Comparison of ENCODE assay signal across 27 cellular contexts in genomic region chr17:76197911-76198310, GRCh38. TPM values are rescaled to one million over a fixed set of nuclear protein-coding genes. Genes with fewer than 3 reads are reported as not detected.
DNase-seq lines count a peak whose midpoint lies in the region; ATAC-seq and FAIRE-seq lines count a peak whose summit lies in the region.
"Had no signal": no experiment of that assay in that cellular context is flagged by ENCODE, and none has a peak within 500 bp of the region (broad histone marks: within the 10 kb centered on the region; RNA-seq: fewer than 3 reads in every experiment).

No MANE protein-coding gene starts in this region.

- CTCF ChIA-PET in activated CD4-positive, alpha-beta memory T cell treated with anti-CD3 and anti-CD28 coated beads, Interleukin-2, amount 10 ng/mL, durations not matched to agents 7 days and 5 days (lab: Charles Lee), result interaction anchor here (1.8 kb wide), 1 partner anchor 16 kb away, joined by 12 read pairs; no protein-coding TSS in a partner anchor

- no peak for ATAC-seq in CD4-positive, CD25-positive, alpha-beta regulatory T cell (ENCODE audit: low read depth in 2 of 2)

- peak overlapping the region; percentile 79 for H3K27ac ChIP-seq in CD4-positive, CD25-positive, alpha-beta regulatory T cell (ENCODE audit: insufficient read depth, low read length, poor library complexity, severe bottlenecking)
- H3K27ac ChIP-seq: breast epithelium had no signal

- intact Hi-C loops in activated CD4-positive, alpha-beta T cell treated with anti-CD3 and anti-CD28 coated beads, Interleukin-2, amount 10 ng/mL, durations not matched to agents 24 days and 14 days (cut with micrococcal nuclease), result no loop called here

- POLR2A ChIA-PET in activated CD4-positive, alpha-beta memory T cell treated with anti-CD3 and anti-CD28 coated beads, Interleukin-2, amount 10 ng/mL, durations not matched to agents 7 days and 5 days (lab: Charles Lee), result interaction anchor here (2.0 to 19.1 kb wide), 2 partner anchors 10 to 71 kb away, joined by 23 to 398 read pairs; partner anchors contain the start of gene UBALD2

- DNase-seq in activated CD4-positive, alpha-beta T cell treated with anti-CD3 and anti-CD28 coated beads, Interleukin-2, amount 10 ng/mL, durations not matched to agents 24 days and 14 days, result no peak
- no peak for DNase-seq in activated CD4-positive, alpha-beta T cell treated with anti-CD3 and anti-CD28 coated beads, Interleukin-2, amount 50 U/mL, for 1 hour
- DNase-seq in CD4-positive, CD25-positive, alpha-beta regulatory T cell, result no peak
- DNase-seq in activated CD4-positive, alpha-beta memory T cell treated with anti-CD3 and anti-CD28 coated beads, Interleukin-2, amount 10 ng/mL, durations not matched to agents 7 days and 5 days, result no peak
- DNase-seq in islet precursor cell (peak; percentile 57), HCEC 1CT (no peak), HTR-8/SVneo (ENCODE audit: insufficient read length, low spot score) (no peak), NCI-H748 (lab: John Stamatoyannopoulos, UW; ENCODE audit: unreplicated experiment) (no peak)
- DNase-seq: C1 segment of cervical spinal cord; DMS53; hypothalamus; kidney; mesendoderm; NCI-H1417 treated with DMSO at 0.1 percent for 48 hours; NCI-H2171 treated with DMSO at 0.1 percent for 48 hours; NCI-H82; nephron progenitor cell; stimulated activated CD4-positive, alpha-beta T cell treated with anti-CD3 and anti-CD28 coated beads, Interleukin-2, amount 100 ng/mL, for 48 hours; T1000 had no signal

- H3K36me3 ChIP-seq in CD4-positive, CD25-positive, alpha-beta regulatory T cell (ENCODE audit: control insufficient read depth, insufficient read depth, low read length), result no peaks in the 10 kb centered on the region
- H3K36me3 ChIP-seq: breast epithelium had no signal

- H3K4me1 ChIP-seq in CD4-positive, CD25-positive, alpha-beta regulatory T cell (ENCODE audit: control insufficient read depth, insufficient read depth, low read length, poor library complexity, severe bottlenecking), result peaks cover 71% of the 10 kb centered on the region
- H3K4me1 ChIP-seq: breast epithelium had no signal

- peak overlapping the region; percentile 18 for H3K4me3 ChIP-seq in CD4-positive, CD25-positive, alpha-beta regulatory T cell (ENCODE audit: low read depth, low read length)
- H3K4me3 ChIP-seq: breast epithelium, skin epidermis had no signal

- H3K4me3 Mint-ChIP-seq in activated CD4-positive, alpha-beta T cell treated with anti-CD3 and anti-CD28 coated beads, Interleukin-2, amount 10 ng/mL, durations not matched to agents 24 days and 14 days, result no peak overlapping the region
- H3K4me3 Mint-ChIP-seq in CD4-positive, CD25-positive, alpha-beta regulatory T cell, result peak overlapping the region in 2 of 4 donors; percentile 72 to 85
- no peak overlapping the region for H3K4me3 Mint-ChIP-seq in activated CD4-positive, alpha-beta memory T cell treated with anti-CD3 and anti-CD28 coated beads, Interleukin-2, amount 10 ng/mL, durations not matched to agents 7 days and 5 days
- H3K4me3 Mint-ChIP-seq: dendritic cell treated with granulocyte-macrophage colony-stimulating factor and Interleukin-4, amounts not matched to agents 40 ng/mL and 50 ng/mL, for 4 days; nephron progenitor cell had no signal

- no peaks in the 10 kb centered on the region for H3K27me3 ChIP-seq in CD4-positive, CD25-positive, alpha-beta regulatory T cell (ENCODE audit: control insufficient read depth, insufficient read depth, low read length)
- H3K27me3 ChIP-seq: breast epithelium had no signal

- peaks cover 65% of the 10 kb centered on the region for H3K4me1 Mint-ChIP-seq in activated CD4-positive, alpha-beta T cell treated with anti-CD3 and anti-CD28 coated beads, Interleukin-2, amount 10 ng/mL, durations not matched to agents 24 days and 14 days
- H3K4me1 Mint-ChIP-seq in CD4-positive, CD25-positive, alpha-beta regulatory T cell, result peaks cover 50 to 91% (median 62%) of the 10 kb centered on the region in 4 donors
- peaks cover 83% of the 10 kb centered on the region for H3K4me1 Mint-ChIP-seq in activated CD4-positive, alpha-beta memory T cell treated with anti-CD3 and anti-CD28 coated beads, Interleukin-2, amount 10 ng/mL, durations not matched to agents 7 days and 5 days

- no peaks in the 10 kb centered on the region for H3K9me3 ChIP-seq in CD4-positive, CD25-positive, alpha-beta regulatory T cell (ENCODE audit: control insufficient read depth in 2 of 2, low read length in 2 of 2)
- H3K9me3 ChIP-seq: breast epithelium had no signal

- no peak for FAIRE-seq in HTR-8/SVneo (lab: Jason Lieb, UNC)
- FAIRE-seq: GM12892, kidney had no signal

- H3K27ac Mint-ChIP-seq in activated CD4-positive, alpha-beta T cell treated with anti-CD3 and anti-CD28 coated beads, Interleukin-2, amount 10 ng/mL, durations not matched to agents 24 days and 14 days, result peak overlapping the region; percentile 31
- peak overlapping the region; percentile 95 to 99 (median 99) for H3K27ac Mint-ChIP-seq in CD4-positive, CD25-positive, alpha-beta regulatory T cell
- H3K27ac Mint-ChIP-seq in activated CD4-positive, alpha-beta memory T cell treated with anti-CD3 and anti-CD28 coated beads, Interleukin-2, amount 10 ng/mL, durations not matched to agents 7 days and 5 days, result peak overlapping the region; percentile 36
- H3K27ac Mint-ChIP-seq: dendritic cell treated with granulocyte-macrophage colony-stimulating factor and Interleukin-4, amounts not matched to agents 40 ng/mL and 50 ng/mL, for 4 days; nephron progenitor cell had no signal

- no peaks in the 10 kb centered on the region for H3K9me3 Mint-ChIP-seq in activated CD4-positive, alpha-beta T cell treated with anti-CD3 and anti-CD28 coated beads, Interleukin-2, amount 10 ng/mL, durations not matched to agents 24 days and 14 days
- no peaks in the 10 kb centered on the region for H3K9me3 Mint-ChIP-seq in CD4-positive, CD25-positive, alpha-beta regulatory T cell
- H3K9me3 Mint-ChIP-seq in activated CD4-positive, alpha-beta memory T cell treated with anti-CD3 and anti-CD28 coated beads, Interleukin-2, amount 10 ng/mL, durations not matched to agents 7 days and 5 days, result no peaks in the 10 kb centered on the region
- H3K9me3 Mint-ChIP-seq: dendritic cell treated with granulocyte-macrophage colony-stimulating factor and Interleukin-4, amounts not matched to agents 40 ng/mL and 50 ng/mL, for 4 days; nephron progenitor cell had no signal

- peaks cover 64% of the 10 kb centered on the region for H3K36me3 Mint-ChIP-seq in activated CD4-positive, alpha-beta T cell treated with anti-CD3 and anti-CD28 coated beads, Interleukin-2, amount 10 ng/mL, durations not matched to agents 24 days and 14 days (ENCODE audit: low read depth)
- H3K36me3 Mint-ChIP-seq in CD4-positive, CD25-positive, alpha-beta regulatory T cell, result peaks cover 13% of the 10 kb centered on the region
- H3K36me3 Mint-ChIP-seq in activated CD4-positive, alpha-beta memory T cell treated with anti-CD3 and anti-CD28 coated beads, Interleukin-2, amount 10 ng/mL, durations not matched to agents 7 days and 5 days (ENCODE audit: low read depth), result peaks cover 80% of the 10 kb centered on the region

- H3K27me3 Mint-ChIP-seq in activated CD4-positive, alpha-beta T cell treated with anti-CD3 and anti-CD28 coated beads, Interleukin-2, amount 10 ng/mL, durations not matched to agents 24 days and 14 days, result no peaks in the 10 kb centered on the region
- peaks cover 4% of the 10 kb centered on the region for H3K27me3 Mint-ChIP-seq in CD4-positive, CD25-positive, alpha-beta regulatory T cell
- H3K27me3 Mint-ChIP-seq in activated CD4-positive, alpha-beta memory T cell treated with anti-CD3 and anti-CD28 coated beads, Interleukin-2, amount 10 ng/mL, durations not matched to agents 7 days and 5 days, result no peaks in the 10 kb centered on the region

RNA-seq across cellular contexts. Expression of gene RNF157, which starts 42.4 kb away (rescaled TPM):
- total RNA-seq in activated CD4-positive, alpha-beta T cell treated with anti-CD3 and anti-CD28 coated beads, Interleukin-2, amount 10 ng/mL, durations not matched to agents 24 days and 14 days, result 35.0 and 42.4 TPM in 2 replicates
- total RNA-seq in CD4-positive, CD25-positive, alpha-beta regulatory T cell, result 17.7 TPM
- polyA plus RNA-seq in CD4-positive, CD25-positive, alpha-beta regulatory T cell, result 1 to 10 TPM; 3.3 to 5.6 (median 4.3) TPM
- 10 to 100 TPM; 79.8 to 83.9 TPM for total RNA-seq in activated CD4-positive, alpha-beta memory T cell treated with anti-CD3 and anti-CD28 coated beads, Interleukin-2, amount 10 ng/mL, durations not matched to agents 7 days and 5 days

RNA-seq across cellular contexts. Expression of gene FOXJ1, which starts 56.9 kb away (rescaled TPM):
- total RNA-seq in activated CD4-positive, alpha-beta T cell treated with anti-CD3 and anti-CD28 coated beads, Interleukin-2, amount 10 ng/mL, durations not matched to agents 24 days and 14 days, result 0.07 and 0.35 TPM in 2 replicates
- 1.0 TPM for total RNA-seq in CD4-positive, CD25-positive, alpha-beta regulatory T cell
- polyA plus RNA-seq in CD4-positive, CD25-positive, alpha-beta regulatory T cell, result under 1 TPM in 2 of 4 donors, not detected in 2; 0.14 to 0.24 TPM
- under 1 TPM; 0.13 to 0.15 TPM for total RNA-seq in activated CD4-positive, alpha-beta memory T cell treated with anti-CD3 and anti-CD28 coated beads, Interleukin-2, amount 10 ng/mL, durations not matched to agents 7 days and 5 days
- total RNA-seq: fibroblast of villous mesenchyme, M059J, posterior vena cava, SK-MEL-5 had no signal

Comparison
In these comparisons a context has a peak if more than half of its experiments do, and no peak if none do; other contexts are left out.
1. H3K27ac Mint-ChIP-seq: peak in every context shown above with its lines; median percentile 99 in CD4-positive, CD25-positive, alpha-beta regulatory T cell; 36 in activated CD4-positive, alpha-beta memory T cell treated with anti-CD3 and anti-CD28 coated beads, Interleukin-2, amount 10 ng/mL, durations not matched to agents 7 days and 5 days; 31 in activated CD4-positive, alpha-beta T cell treated with anti-CD3 and anti-CD28 coated beads, Interleukin-2, amount 10 ng/mL, durations not matched to agents 24 days and 14 days.